In genomic region chr4:2817136-2817535, GRCh38 we compare ENCODE assay signal across 10 cellular contexts. TPM values are rescaled to one million over a fixed set of nuclear protein-coding genes. Genes with fewer than 3 reads are reported as not detected.
DNase-seq lines count a peak whose midpoint lies in the region; ATAC-seq and TF ChIP-seq lines count a peak whose summit lies in the region.
"Had no signal": no experiment of that assay in that cellular context is flagged by ENCODE, and none has a peak within 500 bp of the region (broad histone marks: within the 10 kb centered on the region; RNA-seq: fewer than 3 reads in every experiment).

No MANE protein-coding gene starts in this region.

- WGBS in spleen, 5 donors = 46 to 76% (median 61%) methylated on average over 4 of the region's 4 CpGs

- H3K9me3 Mint-ChIP-seq in activated T-cell treated with anti-CD3 and anti-CD28 coated beads, Interleukin-2, amount 50 U/mL, for 24 hours = peaks cover 2% of the 10 kb centered on the region
- no peaks in the 10 kb centered on the region for H3K9me3 Mint-ChIP-seq in effector memory CD8-positive, alpha-beta T cell

- peak overlapping the region in 6 of 8 donors; percentile 2 to 93 (median 53) for H3K27ac ChIP-seq in spleen

- peak overlapping the region; percentile 88 for H3K27ac Mint-ChIP-seq in activated T-cell treated with anti-CD3 and anti-CD28 coated beads, Interleukin-2, amount 50 U/mL, for 24 hours
- H3K27ac Mint-ChIP-seq in effector memory CD8-positive, alpha-beta T cell = peak overlapping the region; percentile 96

- peaks cover 61% of the 10 kb centered on the region for H3K4me1 Mint-ChIP-seq in activated T-cell treated with anti-CD3 and anti-CD28 coated beads, Interleukin-2, amount 50 U/mL, for 24 hours (ENCODE audit: low read depth)
- H3K4me1 Mint-ChIP-seq in effector memory CD8-positive, alpha-beta T cell (ENCODE audit: low read depth in 2 of 2) = peaks cover 55 to 61% of the 10 kb centered on the region in 2 donors

- no peak for TF ChIP-seq CTCF in spleen (IDR thresholded peaks at IDR 0.05 in 8 of 11, conservative IDR thresholded peaks at IDR 0.05 in 3 of 11)

- H3K9ac ChIP-seq in NT2/D1 (ENCODE audit: insufficient read length, low read depth) = peak overlapping the region; percentile 27

- peak overlapping the region; percentile 77 for H3K4me3 Mint-ChIP-seq in activated T-cell treated with anti-CD3 and anti-CD28 coated beads, Interleukin-2, amount 50 U/mL, for 24 hours
- peak overlapping the region; percentile 97 to 99 for H3K4me3 Mint-ChIP-seq in effector memory CD8-positive, alpha-beta T cell

- H3K36me3 Mint-ChIP-seq in activated T-cell treated with anti-CD3 and anti-CD28 coated beads, Interleukin-2, amount 50 U/mL, for 24 hours (ENCODE audit: low read depth) = peaks cover 70% of the 10 kb centered on the region
- peaks cover 36% of the 10 kb centered on the region for H3K36me3 Mint-ChIP-seq in effector memory CD8-positive, alpha-beta T cell (ENCODE audit: insufficient read depth)

- H3K27me3 ChIP-seq in NT2/D1 (ENCODE audit: insufficient read depth, insufficient read length) = peaks cover 13% of the 10 kb centered on the region
- no peaks in the 10 kb centered on the region for H3K27me3 ChIP-seq in spleen (replicated peaks in 1 of 7)
- H3K27me3 ChIP-seq: left lung had no signal

- peaks cover 19% of the 10 kb centered on the region for H3K36me3 ChIP-seq in NT2/D1 (ENCODE audit: insufficient read depth, insufficient read length, low read length)
- peaks cover 0 to 71% (median 28%) of the 10 kb centered on the region in 6 donors for H3K36me3 ChIP-seq in spleen

- peaks cover 19% of the 10 kb centered on the region for H3K4me1 ChIP-seq in NT2/D1 (ENCODE audit: insufficient read depth, insufficient read length)
- peaks cover 48 to 98% (median 86%) of the 10 kb centered on the region in 6 donors for H3K4me1 ChIP-seq in spleen

- H3K4me3 ChIP-seq in NT2/D1 (ENCODE audit: insufficient read length, low read depth) (no peak overlapping the region), spleen (peak overlapping the region in 6 of 8 donors; percentile 30 to 72 (median 42))

- H3K9me3 ChIP-seq in NT2/D1 (ENCODE audit: insufficient read depth, low read length) = peaks cover 4% of the 10 kb centered on the region; the same call in 1 of the 2 replicates
- H3K9me3 ChIP-seq in spleen = no peaks in the 10 kb centered on the region
- H3K9me3 ChIP-seq: left lung had no signal

- no peak for DNase-seq in activated T-cell treated with anti-CD3 and anti-CD28 coated beads, Interleukin-2, amount 50 U/mL, for 24 hours
- no peak for DNase-seq in activated T-cell treated with anti-CD3 and anti-CD28 coated beads, Interleukin-2, amount 50 U/mL, for 1 hour
- DNase-seq in NT2/D1 (ENCODE audit: low read depth, low spot score) (no peak), spleen (peak; percentile 67), cerebellar nuclear complex (lab: John Stamatoyannopoulos, UW) (no peak), KG1 (lab: John Stamatoyannopoulos, UW) (no peak)
- no peak for DNase-seq in effector memory CD8-positive, alpha-beta T cell
- DNase-seq: activated effector memory CD4-positive, alpha-beta T cell treated with Interleukin-2 at 50 U/mL for 16 hours had no signal

- intact Hi-C loops in spleen (cut with DNase I; ENCODE audit: low total_unique reads) = loop anchor here (10.0 kb wide), 1 partner anchor 52 kb away; no protein-coding TSS in a partner anchor

- no peaks in the 10 kb centered on the region for H3K27me3 Mint-ChIP-seq in activated T-cell treated with anti-CD3 and anti-CD28 coated beads, Interleukin-2, amount 50 U/mL, for 24 hours
- no peaks in the 10 kb centered on the region for H3K27me3 Mint-ChIP-seq in effector memory CD8-positive, alpha-beta T cell

- no peak for TF ChIP-seq POLR2A in spleen (IDR thresholded peaks at IDR 0.05)

- ATAC-seq in effector memory CD8-positive, alpha-beta T cell (replicated peaks) = no peak
- ATAC-seq in HG02840 (IDR thresholded peaks at IDR 0.05; ENCODE audit: low FRiP score, unreplicated experiment) = no peak

RNA-seq across cellular contexts. Expression of gene SH3BP2, which starts 24.3 kb away (rescaled TPM):
- total RNA-seq in spleen = 100 to 1,000 TPM; 150 to 295 (median 265) TPM
- 100 to 1,000 TPM in 1 of 3 donors, 10 to 100 TPM in 2; 42.0 to 138 (median 43.5) TPM for polyA plus RNA-seq in spleen

RNA-seq across cellular contexts. Expression of gene ADD1, which starts 26.5 kb away (rescaled TPM):
- total RNA-seq in spleen = 100 to 1,000 TPM; 260 to 348 (median 295) TPM
- polyA plus RNA-seq in spleen = 100 to 1,000 TPM; 175 to 224 (median 194) TPM
